ENCODE assay signal across 25 cellular contexts in genomic region chr1:159989581-159989980, GRCh38. TPM values are rescaled to one million over a fixed set of nuclear protein-coding genes. Genes with fewer than 3 reads are reported as not detected.
"Had no signal": no experiment of that assay in that cellular context is flagged by ENCODE, and none has a peak within 500 bp of the region (broad histone marks: within the 10 kb centered on the region; RNA-seq: fewer than 3 reads in every experiment).

No MANE protein-coding gene starts in this region.

- H3K4me3 ChIP-seq: cardiac muscle cell, left ventricle myocardium inferior, prostate gland had no signal

- ATAC-seq: activated T-helper 17 cell treated with anti-CD3 and anti-CD28 coated beads, Interleukin-2, amount 50 U/mL, for 72 hours; right cardiac atrium; stimulated activated naive CD8-positive, alpha-beta T cell treated with anti-CD3 and anti-CD28 coated beads, Interleukin-15, amount 100 ng/mL, for 72 hours had no signal

- H3K9me3 ChIP-seq: left ventricle myocardium inferior, prostate gland had no signal

- H3K27me3 ChIP-seq: cardiac muscle cell had no signal

- H3K27ac ChIP-seq: cardiac muscle cell, left ventricle myocardium inferior, prostate gland had no signal

- H3K4me1 ChIP-seq: prostate gland had no signal

- DNase-seq: activated CD4-positive, alpha-beta memory T cell treated with anti-CD3 and anti-CD28 coated beads for 36 hours; activated naive CD4-positive, alpha-beta T cell; activated naive CD8-positive, alpha-beta T cell treated with anti-CD3 and anti-CD28 coated beads for 36 hours; activated T-cell treated with anti-CD3 and anti-CD28 coated beads, Interleukin-2, amount 50 U/mL, for 1 hour; amniotic stem cell; effector memory CD4-positive, alpha-beta T cell; hypothalamus; kidney glomerular epithelial cell; left ventricle myocardium inferior; mammary epithelial cell; right cardiac atrium; stimulated activated CD4-positive, alpha-beta T cell treated with anti-CD3 and anti-CD28 coated beads, Interleukin-15, amount 100 ng/mL, for 24 hours; stimulated activated CD4-positive, alpha-beta T cell treated with anti-CD3 and anti-CD28 coated beads, Interleukin-4, amount 100 ng/mL, for 1 hour; stimulated activated naive CD8-positive, alpha-beta T cell treated with anti-CD3 and anti-CD28 coated beads, Interleukin-15, amount 100 ng/mL, for 72 hours; trophoblast cell had no signal

- H3K36me3 ChIP-seq: cardiac muscle cell, left ventricle myocardium inferior, prostate gland had no signal

RNA-seq across cellular contexts. Expression of gene SLAMF9, which starts 35.5 kb away (rescaled TPM):
- total RNA-seq: activated CD4-positive, alpha-beta memory T cell treated with anti-CD3 and anti-CD28 coated beads for 36 hours; activated naive CD8-positive, alpha-beta T cell treated with anti-CD3 and anti-CD28 coated beads for 36 hours; activated T-helper 17 cell treated with anti-CD3 and anti-CD28 coated beads, Interleukin-2, amount 50 U/mL, for 72 hours; cardiac muscle cell; chondrocyte; endothelial cell of umbilical vein; frontal cortex; left ventricle myocardium inferior; mammary epithelial cell; prostate gland; right cardiac atrium; T-helper 2 cell treated with Interferon-gamma antibody and Interleukin-4, amounts not matched to agents 100 ng/mL and 5 ng/mL, for 36 hours; temporal lobe had no signal
- polyA plus RNA-seq: cardiac muscle cell, endothelial cell of umbilical vein, neural cell, right cardiac atrium, small intestine had no signal

RNA-seq across cellular contexts. Expression of gene IGSF9, which starts 44.2 kb away (rescaled TPM):
- total RNA-seq: activated T-helper 17 cell treated with anti-CD3 and anti-CD28 coated beads, Interleukin-2, amount 50 U/mL, for 72 hours; chondrocyte had no signal
